In the genomic region with DNA sequence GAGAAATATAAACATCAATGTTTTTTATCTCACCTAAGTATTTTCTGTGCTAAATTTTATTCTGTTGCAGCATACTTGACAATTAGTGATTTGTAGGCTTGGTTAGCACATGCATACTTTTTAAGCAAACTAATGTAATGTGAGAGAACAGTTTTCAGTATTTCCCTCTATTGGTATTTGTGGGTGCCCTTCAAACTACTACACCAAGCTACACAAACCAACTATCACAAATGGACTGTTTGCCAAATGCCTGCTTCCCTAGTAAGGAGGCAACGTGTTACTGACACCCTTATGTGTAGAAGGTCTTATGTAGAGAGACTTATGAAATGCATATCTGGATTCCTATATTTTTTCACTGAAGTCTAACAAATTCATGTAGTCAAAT, we compare ENCODE assay signal across 11 cellular contexts.
DNase-seq lines count a peak whose midpoint lies in the region; ATAC-seq and TF ChIP-seq lines count a peak whose summit lies in the region.
"Had no signal": no experiment of that assay in that cellular context is flagged by ENCODE, and none has a peak within 500 bp of the region (broad histone marks: within the 10 kb centered on the region; RNA-seq: fewer than 3 reads in every experiment).

No MANE protein-coding gene starts in this region.

- no peak for TF ChIP-seq POLR2A in body of pancreas (IDR thresholded peaks at IDR 0.05)

- 84 to 87% methylated on average over 1 of the region's 1 CpG for WGBS in body of pancreas, 2 donors

- H3K27me3 ChIP-seq in dorsolateral prefrontal cortex (no peaks in the 10 kb centered on the region), body of pancreas (no peaks in the 10 kb centered on the region)

- peak; percentile 43 for ATAC-seq in GM19025 (IDR thresholded peaks at IDR 0.05; ENCODE audit: low read depth, unreplicated experiment)
- peak; percentile 38 for ATAC-seq in HG02642 (IDR thresholded peaks at IDR 0.05; ENCODE audit: poor library complexity, unreplicated experiment)
- ATAC-seq in HG03565 (IDR thresholded peaks at IDR 0.05; ENCODE audit: unreplicated experiment): peak; percentile 24
- ATAC-seq in omental fat pad (ENCODE audit: low FRiP score): peak; percentile 48
- ATAC-seq in body of pancreas: no peak

- no peaks in the 10 kb centered on the region for H3K4me1 ChIP-seq in body of pancreas

- no peaks in the 10 kb centered on the region for H3K36me3 ChIP-seq in body of pancreas (replicated peaks in 1 of 2; ENCODE audit: insufficient read depth in 1 of 2, low read depth in 2 of 2)

- no peak for DNase-seq in omental fat pad (ENCODE audit: low spot score)
- DNase-seq in dorsolateral prefrontal cortex: no peak
- no peak for DNase-seq in body of pancreas
- no peak for DNase-seq in stimulated activated CD4-positive, alpha-beta T cell treated with anti-CD3 and anti-CD28 coated beads, Interleukin-2, amount 100 ng/mL, for 48 hours
- DNase-seq in D341Med (ENCODE audit: low spot score): no peak
- DNase-seq: activated effector memory CD4-positive, alpha-beta T cell treated with anti-CD3 and anti-CD28 coated beads, Interleukin-2, amount 50 U/mL, for 16 hours; NCI-H2171; stimulated activated naive CD8-positive, alpha-beta T cell treated with anti-CD3 and anti-CD28 coated beads, Interleukin-15, Interleukin-2, amounts not matched to agents 100 U/mL and 50 U/mL, for 24 hours had no signal

- H3K27ac ChIP-seq in dorsolateral prefrontal cortex (no peak overlapping the region), body of pancreas (no peak overlapping the region)

- no peak for TF ChIP-seq CTCF in omental fat pad (IDR thresholded peaks at IDR 0.05)
- no peak for TF ChIP-seq CTCF in dorsolateral prefrontal cortex (IDR thresholded peaks at IDR 0.05 in 54 of 56, conservative IDR thresholded peaks at IDR 0.05 in 2 of 56; ENCODE audit: low read depth in 1 of 56, partially characterized antibody in 56 of 56)
- TF ChIP-seq CTCF in body of pancreas (IDR thresholded peaks at IDR 0.05): no peak

- H3K4me3 ChIP-seq in dorsolateral prefrontal cortex (no peak overlapping the region), body of pancreas (no peak overlapping the region)

- H3K9me3 ChIP-seq in body of pancreas: peaks cover 0 to 3% (median 0%) of the 10 kb centered on the region in 3 donors

- intact Hi-C loops in dorsolateral prefrontal cortex (cut with DNase I): no loop called here
- intact Hi-C loops in body of pancreas (cut with DNase I): no loop called here
